ENCODE assay signal across 4 cellular contexts in the genomic region with DNA sequence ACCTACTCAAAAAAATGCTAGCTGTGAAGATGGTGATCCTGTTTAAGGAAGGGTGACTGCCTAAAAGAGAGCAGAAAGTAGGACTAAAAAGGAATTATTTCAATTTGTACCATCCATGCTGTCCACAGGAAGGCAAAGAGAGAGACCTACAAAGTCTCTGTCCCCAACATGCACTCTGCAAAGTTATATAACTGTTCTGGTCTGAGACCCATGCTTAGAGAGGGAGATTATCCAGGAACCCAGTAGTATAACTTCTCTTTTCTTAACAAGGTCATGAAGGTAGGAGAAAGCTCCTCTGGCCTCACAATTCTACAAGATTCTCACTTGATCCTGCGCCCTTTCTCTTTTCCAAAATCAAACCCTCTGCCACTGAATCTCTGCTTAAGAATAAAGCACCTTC.
"Had no signal": no experiment of that assay in that cellular context is flagged by ENCODE, and none has a peak within 500 bp of the region (broad histone marks: within the 10 kb centered on the region; RNA-seq: fewer than 3 reads in every experiment).

No MANE protein-coding gene starts in this region.

- H3K4me3 ChIP-seq: GM23338 had no signal

- DNase-seq: H9, HCEC 1CT, IMR-90 had no signal
